ENCODE assay signal across 32 cellular contexts in genomic region chr1:33792216-33792615, GRCh38.
"Had no signal": no experiment of that assay in that cellular context is flagged by ENCODE, and none has a peak within 500 bp of the region (broad histone marks: within the 10 kb centered on the region; RNA-seq: fewer than 3 reads in every experiment).

No MANE protein-coding gene starts in this region.

- H3K9me3 ChIP-seq: ovary, psoas muscle, thoracic aorta, thyroid gland had no signal

- H3K4me1 ChIP-seq: parathyroid adenoma, psoas muscle, spleen, thyroid gland, tibial nerve, upper lobe of left lung, vagina had no signal

- H2AFZ ChIP-seq: parathyroid adenoma had no signal

- H3K4me1 Mint-ChIP-seq: naive thymus-derived CD8-positive, alpha-beta T cell; nephron progenitor cell; neural crest cell; stimulated activated memory B cell treated with anti-CD40 and anti-IgM and Interleukin-4, amounts not matched to agents 10 μg/mL and 1 μg/mL and 100 μg/mL, for 72 hours; stimulated activated naive CD8-positive, alpha-beta T cell treated with anti-CD3 and anti-CD28 coated beads, Interleukin-15, amount 100 ng/mL, for 72 hours had no signal

- H3K27ac Mint-ChIP-seq: naive thymus-derived CD8-positive, alpha-beta T cell; natural killer cell treated with Interleukin-12 subunit alpha and Interleukin-12 subunit beta and Interleukin-15 and Interleukin-18, amount 100 ng/mL, for 72 hours; nephron progenitor cell; progenitor cell of endocrine pancreas; stimulated activated memory B cell treated with anti-CD40 and anti-IgM and Interleukin-4, amounts not matched to agents 10 μg/mL and 1 μg/mL and 100 μg/mL, for 72 hours; stimulated activated naive CD8-positive, alpha-beta T cell treated with anti-CD3 and anti-CD28 coated beads, Interleukin-15, amount 100 ng/mL, for 72 hours had no signal

- H3K9ac ChIP-seq: parathyroid adenoma had no signal

- H3K4me3 Mint-ChIP-seq: naive thymus-derived CD8-positive, alpha-beta T cell; natural killer cell treated with Interleukin-12 subunit alpha and Interleukin-12 subunit beta and Interleukin-15 and Interleukin-18, amount 100 ng/mL, for 72 hours; nephron progenitor cell; neural crest cell; stimulated activated memory B cell treated with anti-CD40 and anti-IgM and Interleukin-4, amounts not matched to agents 10 μg/mL and 1 μg/mL and 100 μg/mL, for 72 hours; stimulated activated naive CD8-positive, alpha-beta T cell treated with anti-CD3 and anti-CD28 coated beads, Interleukin-15, amount 100 ng/mL, for 72 hours had no signal

- H3K79me2 ChIP-seq: parathyroid adenoma had no signal

- H3K4me3 ChIP-seq: ovary, psoas muscle, skin epidermis, smooth muscle cell, spleen, thoracic aorta, thyroid gland, tibial nerve, upper lobe of left lung, vagina had no signal

- H3K27me3 ChIP-seq: neutrophil, ovary, thyroid gland, tibial nerve, upper lobe of left lung, vagina had no signal

- H3K36me3 Mint-ChIP-seq: stimulated activated memory B cell treated with anti-CD40 and anti-IgM and Interleukin-4, amounts not matched to agents 10 μg/mL and 1 μg/mL and 100 μg/mL, for 72 hours had no signal

- H3K36me3 ChIP-seq: neutrophil, ovary, spleen, thoracic aorta, thyroid gland, tibial nerve, upper lobe of left lung, vagina had no signal

- H3K27ac ChIP-seq: neutrophil, ovary, parathyroid adenoma, psoas muscle, skin epidermis, spleen, thoracic aorta, thyroid gland, tibial nerve, upper lobe of left lung, vagina had no signal

- H3K4me2 ChIP-seq: smooth muscle cell had no signal

- DNase-seq: naive thymus-derived CD8-positive, alpha-beta T cell; nephron progenitor cell; nucleus accumbens; ovary; posterior cingulate gyrus; psoas muscle; right cardiac atrium; spleen; stimulated activated CD4-positive, alpha-beta T cell treated with anti-CD3 and anti-CD28 coated beads, Interleukin-12 subunit alpha, Interleukin-12 subunit beta, amount 100 ng/mL, for 4 hours; stimulated activated CD4-positive, alpha-beta T cell treated with anti-CD3 and anti-CD28 coated beads, Interleukin-1b, Interleukin-23, amount 100 ng/mL, for 48 hours; stimulated activated CD4-positive, alpha-beta T cell treated with anti-CD3 and anti-CD28 coated beads, Interleukin-4, amount 100 ng/mL, for 1 hour; stimulated activated CD4-positive, alpha-beta T cell treated with anti-CD3 and anti-CD28 coated beads, Interleukin-4, amount 100 ng/mL, for 4 hours; stimulated activated CD8-positive, alpha-beta memory T cell treated with anti-CD3 and anti-CD28 coated beads, Interleukin-4, amount 100 ng/mL, for 48 hours; stimulated activated naive CD4-positive, alpha-beta T cell; stimulated activated naive CD8-positive, alpha-beta T cell treated with anti-CD3 and anti-CD28 coated beads, Interleukin-15, amount 100 ng/mL, for 72 hours; stimulated activated naive CD8-positive, alpha-beta T cell treated with anti-CD3 and anti-CD28 coated beads, Interleukin-15, Interleukin-2, amounts not matched to agents 100 U/mL and 50 U/mL, for 24 hours; substantia nigra; thyroid gland; trophoblast cell; upper lobe of left lung had no signal

- ATAC-seq: naive thymus-derived CD8-positive, alpha-beta T cell; natural killer cell treated with Interleukin-12 subunit alpha and Interleukin-12 subunit beta and Interleukin-15 and Interleukin-18, amount 100 ng/mL, for 72 hours; psoas muscle; right cardiac atrium; sciatic nerve; stimulated activated memory B cell treated with anti-CD40 and anti-IgM and Interleukin-4, amounts not matched to agents 10 μg/mL and 1 μg/mL and 100 μg/mL, for 72 hours; stimulated activated naive CD8-positive, alpha-beta T cell treated with anti-CD3 and anti-CD28 coated beads, Interleukin-15, amount 100 ng/mL, for 72 hours; stimulated activated naive CD8-positive, alpha-beta T cell treated with anti-CD3 and anti-CD28 coated beads, Interleukin-15, Interleukin-2, amounts not matched to agents 100 U/mL and 50 U/mL, for 24 hours had no signal
